Comparison of ENCODE assay signal across 23 cellular contexts in the genomic region with DNA sequence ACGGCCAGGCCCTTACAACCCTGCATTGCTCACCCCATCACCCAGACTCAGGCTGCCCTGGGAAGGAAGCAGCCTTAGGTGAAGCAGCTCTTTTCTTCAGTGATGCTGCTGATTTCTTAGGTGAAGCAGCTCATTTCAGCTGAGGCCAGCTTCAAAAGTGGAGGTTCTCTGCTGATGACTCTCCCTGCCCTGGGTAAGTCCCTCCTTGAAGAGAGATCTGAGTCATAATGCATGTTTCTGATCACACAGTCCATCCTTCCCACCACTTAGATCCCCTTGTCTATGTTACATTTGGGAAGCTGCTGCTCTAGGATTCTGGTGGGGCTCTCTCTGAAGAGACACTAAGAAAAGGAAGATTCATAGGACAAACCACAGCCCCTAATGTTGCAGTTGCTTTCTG. TPM values are rescaled to one million over a fixed set of nuclear protein-coding genes. Genes with fewer than 3 reads are reported as not detected.
DNase-seq lines count a peak whose midpoint lies in the region; ATAC-seq lines count a peak whose summit lies in the region.
"Had no signal": no experiment of that assay in that cellular context is flagged by ENCODE, and none has a peak within 500 bp of the region (broad histone marks: within the 10 kb centered on the region; RNA-seq: fewer than 3 reads in every experiment).

No MANE protein-coding gene starts in this region.

- no CpG with 5 or more reads among the region's 1 CpG for WGBS in mesendoderm (ENCODE audit: extremely low coverage, insufficient coverage, low lambda C conversion rate)

- no peak overlapping the region for H3K4me3 Mint-ChIP-seq in activated CD4-positive, alpha-beta T cell treated with anti-CD3 and anti-CD28 coated beads for 36 hours
- no peak overlapping the region for H3K4me3 Mint-ChIP-seq in activated T-helper 17 cell treated with anti-CD3 and anti-CD28 coated beads, Interleukin-2, amount 50 U/mL, for 72 hours
- H3K4me3 Mint-ChIP-seq: B cell, CD14-positive monocyte had no signal

- intact Hi-C loops in activated CD4-positive, alpha-beta T cell treated with anti-CD3 and anti-CD28 coated beads for 36 hours (cut with DNase I, micrococcal nuclease): no loop called here

- CTCF ChIA-PET in activated CD4-positive, alpha-beta T cell treated with anti-CD3 and anti-CD28 coated beads for 36 hours (lab: Charles Lee): no interaction called here

- H3K4me1 ChIP-seq in mesendoderm (ENCODE audit: control insufficient read depth, low read depth, low read length) (no peaks in the 10 kb centered on the region), subcutaneous abdominal adipose tissue (ENCODE audit: control insufficient read depth in 5 of 5, insufficient read depth in 5 of 5, low read length in 5 of 5) (peaks cover 0 to 3% (median 0%) of the 10 kb centered on the region in 5 donors)
- H3K4me1 ChIP-seq: SJSA1 had no signal

- H2BK120ac ChIP-seq in mesendoderm (ENCODE audit: low read depth, low read length): no peak overlapping the region

- peak overlapping the region; percentile 20 for H3K4me3 ChIP-seq in mesendoderm (ENCODE audit: low read length)
- H3K4me3 ChIP-seq in subcutaneous abdominal adipose tissue (ENCODE audit: low read depth in 1 of 5, low read length in 5 of 5): peak overlapping the region; percentile 34 to 75 (median 54)
- H3K4me3 ChIP-seq: GM23248, PC-9, SJSA1 had no signal

- peaks cover 51% of the 10 kb centered on the region for H3K36me3 Mint-ChIP-seq in activated CD4-positive, alpha-beta T cell treated with anti-CD3 and anti-CD28 coated beads for 36 hours (ENCODE audit: low read depth)
- H3K36me3 Mint-ChIP-seq in activated T-helper 17 cell treated with anti-CD3 and anti-CD28 coated beads, Interleukin-2, amount 50 U/mL, for 72 hours (ENCODE audit: low read depth): peaks cover 10% of the 10 kb centered on the region
- H3K36me3 Mint-ChIP-seq: CD14-positive monocyte had no signal

- H3K27ac ChIP-seq in mesendoderm (ENCODE audit: low read depth, low read length) (no peak overlapping the region), subcutaneous abdominal adipose tissue (ENCODE audit: low read depth, low read length) (no peak overlapping the region)
- H3K27ac ChIP-seq: 22Rv1, GM23248, PC-9, SJSA1 had no signal

- no peaks in the 10 kb centered on the region for H3K27me3 ChIP-seq in mesendoderm (ENCODE audit: insufficient read depth, low read length, poor library complexity)
- H3K27me3 ChIP-seq in subcutaneous abdominal adipose tissue (ENCODE audit: control insufficient read depth in 5 of 5, insufficient read depth in 4 of 5, low read length in 5 of 5): no peaks in the 10 kb centered on the region
- H3K27me3 ChIP-seq: SJSA1 had no signal

- no peak overlapping the region for H3K9ac ChIP-seq in mesendoderm (ENCODE audit: low read length)
- no peak overlapping the region for H3K9ac ChIP-seq in subcutaneous abdominal adipose tissue (ENCODE audit: low read length in 5 of 5)
- H3K9ac ChIP-seq: GM23248 had no signal

- no peak overlapping the region for H3K4me2 ChIP-seq in mesendoderm (ENCODE audit: low read length)
- H3K4me2 ChIP-seq: PC-9 had no signal

- H3K79me2 ChIP-seq in mesendoderm (ENCODE audit: control insufficient read depth, insufficient read depth, low read length): no peaks in the 10 kb centered on the region

- H3K4me1 Mint-ChIP-seq in activated CD4-positive, alpha-beta T cell treated with anti-CD3 and anti-CD28 coated beads for 36 hours: no peaks in the 10 kb centered on the region
- H3K4me1 Mint-ChIP-seq in activated T-helper 17 cell treated with anti-CD3 and anti-CD28 coated beads, Interleukin-2, amount 50 U/mL, for 72 hours: no peaks in the 10 kb centered on the region
- H3K4me1 Mint-ChIP-seq: B cell, CD14-positive monocyte had no signal

- H3K56ac ChIP-seq in mesendoderm (ENCODE audit: low read length): no peak overlapping the region

- POLR2A ChIA-PET in activated CD4-positive, alpha-beta T cell treated with anti-CD3 and anti-CD28 coated beads for 36 hours (lab: Charles Lee): no interaction called here

- H4K8ac ChIP-seq in mesendoderm (ENCODE audit: low read depth, low read length): no peak overlapping the region

- no peak overlapping the region for H3K4ac ChIP-seq in mesendoderm (ENCODE audit: low read depth, low read length)

- no peak overlapping the region for H2BK5ac ChIP-seq in mesendoderm (ENCODE audit: low read length)

- no peak overlapping the region for H3K18ac ChIP-seq in mesendoderm (ENCODE audit: low read length)

- no peaks in the 10 kb centered on the region for H3K36me3 ChIP-seq in mesendoderm (ENCODE audit: control insufficient read depth, insufficient read depth, low read length)
- peaks cover 0 to 24% (median 0%) of the 10 kb centered on the region in 5 donors for H3K36me3 ChIP-seq in subcutaneous abdominal adipose tissue (ENCODE audit: control insufficient read depth in 5 of 5, insufficient read depth in 5 of 5, low read length in 5 of 5)
- H3K36me3 ChIP-seq: SJSA1 had no signal

- H3K27ac Mint-ChIP-seq in activated CD4-positive, alpha-beta T cell treated with anti-CD3 and anti-CD28 coated beads for 36 hours: no peak overlapping the region
- H3K27ac Mint-ChIP-seq in activated T-helper 17 cell treated with anti-CD3 and anti-CD28 coated beads, Interleukin-2, amount 50 U/mL, for 72 hours: no peak overlapping the region
- H3K27ac Mint-ChIP-seq: B cell, CD14-positive monocyte had no signal

- ATAC-seq in activated CD4-positive, alpha-beta T cell treated with anti-CD3 and anti-CD28 coated beads for 36 hours: peak; percentile 60
- ATAC-seq in activated T-helper 17 cell treated with anti-CD3 and anti-CD28 coated beads, Interleukin-2, amount 50 U/mL, for 72 hours (replicated peaks): peak; percentile 64
- ATAC-seq in GM18861 (IDR thresholded peaks at IDR 0.05; ENCODE audit: unreplicated experiment): no peak

- DNase-seq in activated CD4-positive, alpha-beta T cell treated with anti-CD3 and anti-CD28 coated beads for 36 hours: no peak
- DNase-seq in activated CD4-positive, alpha-beta T cell treated with anti-CD3 and anti-CD28 coated beads, Interleukin-2, amount 50 U/mL, for 4 hours: no peak
- DNase-seq in mesendoderm (no peak), NCI-H446 treated with DMSO at 0.1 percent for 48 hours (lab: John Stamatoyannopoulos, UW) (no peak)
- DNase-seq: GM23248, H7, KBM-7, MM.1S, NCI-H1048, NCI-H1417, NCI-H1694, NCI-H2029 treated with DMSO at 0.1 percent for 48 hours, NCI-H526 treated with DMSO at 0.1 percent for 48 hours, PC-9, Right ventricle myocardium superior, RPMI8226 had no signal

- H3K79me1 ChIP-seq in mesendoderm (ENCODE audit: low read length): no peaks in the 10 kb centered on the region

- peaks cover 67% of the 10 kb centered on the region for H3K9me3 Mint-ChIP-seq in activated CD4-positive, alpha-beta T cell treated with anti-CD3 and anti-CD28 coated beads for 36 hours (ENCODE audit: low read depth)
- H3K9me3 Mint-ChIP-seq in activated T-helper 17 cell treated with anti-CD3 and anti-CD28 coated beads, Interleukin-2, amount 50 U/mL, for 72 hours: peaks cover 44% of the 10 kb centered on the region

- no peaks in the 10 kb centered on the region for H3K27me3 Mint-ChIP-seq in activated CD4-positive, alpha-beta T cell treated with anti-CD3 and anti-CD28 coated beads for 36 hours
- no peaks in the 10 kb centered on the region for H3K27me3 Mint-ChIP-seq in activated T-helper 17 cell treated with anti-CD3 and anti-CD28 coated beads, Interleukin-2, amount 50 U/mL, for 72 hours
- H3K27me3 Mint-ChIP-seq: B cell had no signal

- peaks cover 91 to 100% (median 97%) of the 10 kb centered on the region in 5 donors for H3K9me3 ChIP-seq in subcutaneous abdominal adipose tissue (ENCODE audit: control insufficient read depth in 5 of 5, low read length in 5 of 5)

- H3K23ac ChIP-seq in mesendoderm (ENCODE audit: low read length): no peak overlapping the region

- no peak overlapping the region for H2AK5ac ChIP-seq in mesendoderm (ENCODE audit: low read length)

- no peak overlapping the region for H4K5ac ChIP-seq in mesendoderm (ENCODE audit: low read length)

- H2BK15ac ChIP-seq in mesendoderm (replicated peaks; ENCODE audit: low read depth): no peak overlapping the region

RNA-seq across cellular contexts. Expression of gene ZNF140, which starts 17.2 kb away (rescaled TPM):
- total RNA-seq in activated CD4-positive, alpha-beta T cell treated with anti-CD3 and anti-CD28 coated beads for 36 hours: 10 to 100 TPM; 13.3 to 14.3 TPM
- 10 to 100 TPM in 1 of 2 donors, 1 to 10 TPM in 1; 8.9 to 14.5 TPM for total RNA-seq in activated T-helper 17 cell treated with anti-CD3 and anti-CD28 coated beads, Interleukin-2, amount 50 U/mL, for 72 hours
- 12.8 TPM for polyA plus RNA-seq in mesendoderm (2013, experiment 1 of 2)
- 13.4 TPM for polyA plus RNA-seq in mesendoderm (2013, experiment 2 of 2)

RNA-seq across cellular contexts. Expression of gene ZNF84, which starts 26.2 kb away (rescaled TPM):
- total RNA-seq in activated CD4-positive, alpha-beta T cell treated with anti-CD3 and anti-CD28 coated beads for 36 hours: 10 to 100 TPM; 21.5 to 24.1 TPM
- total RNA-seq in activated T-helper 17 cell treated with anti-CD3 and anti-CD28 coated beads, Interleukin-2, amount 50 U/mL, for 72 hours: 10 to 100 TPM; 13.7 to 30.0 TPM
- polyA plus RNA-seq in mesendoderm (2013, experiment 1 of 2): 24.9 TPM
- polyA plus RNA-seq in mesendoderm (2013, experiment 2 of 2): 26.9 TPM
